Comparison of ENCODE assay signal across 27 cellular contexts in genomic region chr6:89553446-89553845, GRCh38.
"Had no signal": no experiment of that assay in that cellular context is flagged by ENCODE, and none has a peak within 500 bp of the region (broad histone marks: within the 10 kb centered on the region; RNA-seq: fewer than 3 reads in every experiment).

No MANE protein-coding gene starts in this region.

- H3K9me3 Mint-ChIP-seq: activated CD4-positive, alpha-beta T cell treated with anti-CD3 and anti-CD28 coated beads, Interleukin-2, amount 10 ng/mL, durations not matched to agents 24 days and 14 days; T-helper 2 cell treated with Interferon-gamma antibody and Interleukin-4, amounts not matched to agents 5 μg/mL and 100 μg/mL, for 36 hours had no signal

- DNase-seq: activated CD4-positive, alpha-beta memory T cell treated with anti-CD3 and anti-CD28 coated beads for 36 hours; activated CD4-positive, alpha-beta T cell treated with anti-CD3 and anti-CD28 coated beads for 36 hours; activated CD4-positive, alpha-beta T cell treated with anti-CD3 and anti-CD28 coated beads, Interleukin-2, amount 10 ng/mL, durations not matched to agents 24 days and 14 days; activated CD4-positive, CD25-positive, alpha-beta regulatory T cell; activated CD4-positive, CD25-positive, alpha-beta regulatory T cell treated with anti-CD3 and anti-CD28 coated beads, Interleukin-2, amount 50 U/mL, for 72 hours; activated CD8-positive, alpha-beta memory T cell treated with anti-CD3 and anti-CD28 coated beads, Interleukin-2, amount 50 U/mL, for 48 hours; activated CD8-positive, alpha-beta T cell treated with anti-CD3 and anti-CD28 coated beads, Interleukin-2, amount 10 ng/mL, durations not matched to agents 7 days and 5 days; activated gamma-delta T cell; activated naive CD4-positive, alpha-beta T cell; activated naive CD4-positive, alpha-beta T cell treated with anti-CD3 and anti-CD28 coated beads, Interleukin-2, amount 10 ng/mL, durations not matched to agents 7 days and 5 days; activated naive CD8-positive, alpha-beta T cell treated with anti-CD3 and anti-CD28 coated beads, Interleukin-2, amount 10 ng/mL, durations not matched to agents 7 days and 5 days; activated T-cell treated with anti-CD3 and anti-CD28 coated beads for 4 hours; activated T-cell treated with anti-CD3 and anti-CD28 coated beads, Interleukin-2, amount 50 U/mL, for 24 hours; activated T-cell treated with anti-CD3 and anti-CD28 coated beads, Interleukin-2, amount 50 U/mL, for 72 hours; caudate nucleus; colonic mucosa; effector CD8-positive, alpha-beta T cell; esophagus squamous epithelium; foreskin melanocyte; heart right ventricle; T1000 had no signal

- H3K9me3 ChIP-seq: ascending aorta, colonic mucosa, gastroesophageal sphincter had no signal

- H3K4me3 ChIP-seq: ascending aorta, colonic mucosa, esophagus squamous epithelium, gastroesophageal sphincter, heart right ventricle, hepatocyte had no signal

- H3K27me3 Mint-ChIP-seq: activated T-cell treated with anti-CD3 and anti-CD28 coated beads, Interleukin-2, amount 50 U/mL, for 24 hours had no signal

- H3K36me3 ChIP-seq: ascending aorta, colonic mucosa, esophagus squamous epithelium, gastroesophageal sphincter, heart right ventricle had no signal

- H3K36me3 Mint-ChIP-seq: activated CD4-positive, alpha-beta memory T cell treated with anti-CD3 and anti-CD28 coated beads for 36 hours; activated naive CD4-positive, alpha-beta T cell treated with anti-CD3 and anti-CD28 coated beads, Interleukin-2, amount 10 ng/mL, durations not matched to agents 7 days and 5 days; activated naive CD4-positive, alpha-beta T cell treated with anti-CD3 and anti-CD28 coated beads, Interleukin-2, amount 50 U/mL, for 72 hours; activated naive CD8-positive, alpha-beta T cell treated with anti-CD3 and anti-CD28 coated beads, Interleukin-2, amount 10 ng/mL, durations not matched to agents 7 days and 5 days had no signal

- H3K4me1 Mint-ChIP-seq: activated CD4-positive, alpha-beta T cell treated with anti-CD3 and anti-CD28 coated beads for 36 hours; activated CD4-positive, alpha-beta T cell treated with anti-CD3 and anti-CD28 coated beads, Interleukin-2, amount 10 ng/mL, durations not matched to agents 24 days and 14 days; activated naive CD4-positive, alpha-beta T cell treated with anti-CD3 and anti-CD28 coated beads, Interleukin-2, amount 10 ng/mL, durations not matched to agents 7 days and 5 days; activated naive CD8-positive, alpha-beta T cell treated with anti-CD3 and anti-CD28 coated beads, Interleukin-2, amount 10 ng/mL, durations not matched to agents 7 days and 5 days had no signal

- H3K27ac ChIP-seq: ascending aorta, colonic mucosa, epithelial cell of prostate, esophagus squamous epithelium, gastroesophageal sphincter, heart right ventricle, hepatocyte had no signal

- H3K4me1 ChIP-seq: colonic mucosa, esophagus squamous epithelium, gastroesophageal sphincter had no signal

- H3K4me3 Mint-ChIP-seq: activated CD4-positive, alpha-beta memory T cell treated with anti-CD3 and anti-CD28 coated beads for 36 hours; activated CD4-positive, alpha-beta T cell treated with anti-CD3 and anti-CD28 coated beads for 36 hours; activated CD4-positive, alpha-beta T cell treated with anti-CD3 and anti-CD28 coated beads, Interleukin-2, amount 10 ng/mL, durations not matched to agents 24 days and 14 days; activated CD8-positive, alpha-beta T cell treated with anti-CD3 and anti-CD28 coated beads, Interleukin-2, amount 10 ng/mL, durations not matched to agents 7 days and 5 days; activated naive CD4-positive, alpha-beta T cell treated with anti-CD3 and anti-CD28 coated beads, Interleukin-2, amount 10 ng/mL, durations not matched to agents 7 days and 5 days; activated naive CD8-positive, alpha-beta T cell treated with anti-CD3 and anti-CD28 coated beads, Interleukin-2, amount 10 ng/mL, durations not matched to agents 7 days and 5 days; activated T-cell treated with anti-CD3 and anti-CD28 coated beads, Interleukin-2, amount 50 U/mL, for 24 hours; activated T-cell treated with anti-CD3 and anti-CD28 coated beads, Interleukin-2, amount 50 U/mL, for 72 hours; T-helper 2 cell treated with Interferon-gamma antibody and Interleukin-4, amounts not matched to agents 5 μg/mL and 100 μg/mL, for 36 hours had no signal

- H3K27me3 ChIP-seq: ascending aorta, colonic mucosa, esophagus squamous epithelium, gastroesophageal sphincter, heart right ventricle, hepatocyte had no signal

- H3K27ac Mint-ChIP-seq: activated CD4-positive, alpha-beta memory T cell treated with anti-CD3 and anti-CD28 coated beads for 36 hours; activated CD4-positive, alpha-beta T cell treated with anti-CD3 and anti-CD28 coated beads for 36 hours; activated CD4-positive, alpha-beta T cell treated with anti-CD3 and anti-CD28 coated beads, Interleukin-2, amount 10 ng/mL, durations not matched to agents 24 days and 14 days; activated CD8-positive, alpha-beta T cell treated with anti-CD3 and anti-CD28 coated beads, Interleukin-2, amount 10 ng/mL, durations not matched to agents 7 days and 5 days; activated naive CD4-positive, alpha-beta T cell treated with anti-CD3 and anti-CD28 coated beads, Interleukin-2, amount 10 ng/mL, durations not matched to agents 7 days and 5 days; activated naive CD4-positive, alpha-beta T cell treated with anti-CD3 and anti-CD28 coated beads, Interleukin-2, amount 50 U/mL, for 72 hours; activated naive CD8-positive, alpha-beta T cell treated with anti-CD3 and anti-CD28 coated beads, Interleukin-2, amount 10 ng/mL, durations not matched to agents 7 days and 5 days; activated T-cell treated with anti-CD3 and anti-CD28 coated beads, Interleukin-2, amount 50 U/mL, for 24 hours; activated T-cell treated with anti-CD3 and anti-CD28 coated beads, Interleukin-2, amount 50 U/mL, for 72 hours; T-helper 2 cell treated with Interferon-gamma antibody and Interleukin-4, amounts not matched to agents 5 μg/mL and 100 μg/mL, for 36 hours had no signal
